ENCODE assay signal across 2 cellular contexts in genomic region chr9:127540664-127541041, GRCh38.
TF ChIP-seq lines count a peak whose summit lies in the region.

No MANE protein-coding gene starts in this region.

TF ChIP-seq in IMR-90, 13 proteins besides CTCF, POLR2A, EP300 and RAD21:
- TF ChIP-seq FOS (IDR thresholded peaks at IDR 0.05; ENCODE audit: low read depth, low read length) (no peak), MAFK (IDR thresholded peaks at IDR 0.05; ENCODE audit: low read depth, low read length) (no peak), SMC3 (IDR thresholded peaks at IDR 0.05; ENCODE audit: low read depth, low read length) (no peak), CEBPB (IDR thresholded peaks at IDR 0.05; ENCODE audit: low read depth, low read length) (no peak), RFX5 (IDR thresholded peaks at IDR 0.05; ENCODE audit: low read depth, low read length) (no peak), USF2 (IDR thresholded peaks at IDR 0.05; ENCODE audit: low read depth, low read length) (no peak), NFE2L2 (IDR thresholded peaks at IDR 0.05; ENCODE audit: low read depth, low read length) (no peak), BHLHE40 (IDR thresholded peaks at IDR 0.05; ENCODE audit: low read depth, low read length) (no peak), MAZ (IDR thresholded peaks at IDR 0.05; ENCODE audit: borderline replicate concordance, low read depth, low read length) (no peak), CHD1 (IDR thresholded peaks at IDR 0.05; ENCODE audit: low read depth, low read length) (no peak), RCOR1 (IDR thresholded peaks at IDR 0.05; ENCODE audit: insufficient replicate concordance, low read length) (no peak), MXI1 (IDR thresholded peaks at IDR 0.05; ENCODE audit: borderline replicate concordance, low read depth, low read length) (no peak)
- TF ChIP-seq, protein P1, sequence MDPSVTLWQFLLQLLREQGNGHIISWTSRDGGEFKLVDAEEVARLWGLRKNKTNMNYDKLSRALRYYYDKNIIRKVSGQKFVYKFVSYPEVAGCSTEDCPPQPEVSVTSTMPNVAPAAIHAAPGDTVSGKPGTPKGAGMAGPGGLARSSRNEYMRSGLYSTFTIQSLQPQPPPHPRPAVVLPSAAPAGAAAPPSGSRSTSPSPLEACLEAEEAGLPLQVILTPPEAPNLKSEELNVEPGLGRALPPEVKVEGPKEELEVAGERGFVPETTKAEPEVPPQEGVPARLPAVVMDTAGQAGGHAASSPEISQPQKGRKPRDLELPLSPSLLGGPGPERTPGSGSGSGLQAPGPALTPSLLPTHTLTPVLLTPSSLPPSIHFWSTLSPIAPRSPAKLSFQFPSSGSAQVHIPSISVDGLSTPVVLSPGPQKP (IDR thresholded peaks at IDR 0.05; ENCODE audit: borderline replicate concordance, low read depth, low read length) = no peak

TF ChIP-seq in endothelial cell of umbilical vein, 7 proteins besides CTCF, POLR2A, EP300 and RAD21:
- TF ChIP-seq POLR2AphosphoS5 (IDR thresholded peaks at IDR 0.05; ENCODE audit: insufficient read depth, low read depth, low read length) = peak; percentile 8
- no peak for TF ChIP-seq JUN (IDR thresholded peaks at IDR 0.05; ENCODE audit: borderline replicate concordance, insufficient read depth, insufficient read length, low read depth)
- no peak for TF ChIP-seq FOS (IDR thresholded peaks at IDR 0.05; ENCODE audit: borderline replicate concordance, insufficient read depth, low read length)
- no peak for TF ChIP-seq EZH2 (IDR thresholded peaks at IDR 0.05; ENCODE audit: borderline replicate concordance, low read depth, low read length, severe bottlenecking)
- no peak for TF ChIP-seq MYC (IDR thresholded peaks at IDR 0.05; ENCODE audit: low read depth, low read length)
- TF ChIP-seq, protein P2, sequence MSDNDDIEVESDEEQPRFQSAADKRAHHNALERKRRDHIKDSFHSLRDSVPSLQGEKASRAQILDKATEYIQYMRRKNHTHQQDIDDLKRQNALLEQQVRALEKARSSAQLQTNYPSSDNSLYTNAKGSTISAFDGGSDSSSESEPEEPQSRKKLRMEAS (IDR thresholded peaks at IDR 0.05; ENCODE audit: insufficient read depth, insufficient read length) = no peak
- no peak for TF ChIP-seq GATA2 (IDR thresholded peaks at IDR 0.05; ENCODE audit: insufficient read depth, insufficient read length, low read depth, low read length)
